In genomic region chr6:142945071-142945445, GRCh38 we compare ENCODE assay signal across 8 cellular contexts. TPM values are rescaled to one million over a fixed set of nuclear protein-coding genes. Genes with fewer than 3 reads are reported as not detected.
A peak's percentile ranks its signal among the peaks of the same experiment; 100 is the strongest.
DNase-seq lines count a peak whose midpoint lies in the region; ATAC-seq, FAIRE-seq and TF ChIP-seq lines count a peak whose summit lies in the region.

Gene HIVEP2 (minus strand): TSS chr6:142945176. CDS start chr6:142774738, 170,438 bp downstream.

- H2BK15ac ChIP-seq in H9 (ENCODE audit: low read depth, low read length) = no peak within 1 kb of the TSS

- no peak within 1 kb of the TSS for H2BK5ac ChIP-seq in H9 (ENCODE audit: insufficient read length, low read length)

- DNase-seq in ELR (ENCODE audit: low read depth) (peak; percentile 92), H9 (peak; percentile 86), NCI-H2107 treated with DMSO at 0.1 percent for 48 hours (lab: John Stamatoyannopoulos, UW; ENCODE audit: unreplicated experiment) (peak; percentile 36), caudate nucleus (lab: John Stamatoyannopoulos, UW) (peak in 60 of 61 donors; percentile 26 to 83 (median 65)), kidney (peak; percentile 97), MV-4-11 (lab: John Stamatoyannopoulos, UW) (no peak)
- peak; percentile 75 to 81 for DNase-seq in stimulated activated CD4-positive, alpha-beta T cell treated with anti-CD3 and anti-CD28 coated beads, Interleukin-1b, Interleukin-23, amount 100 ng/mL, for 1 hour (ENCODE audit: low read depth in 2 of 2)

- H3K23me2 ChIP-seq in H9 (ENCODE audit: insufficient read length, low read depth, low read length, poor library complexity, severe bottlenecking) = peaks cover 22% of the 10 kb centered on the region

- H3K9ac ChIP-seq in H9 (ENCODE audit: extremely low read depth, insufficient read length, low read length) = peak within 1 kb of the TSS; percentile 86
- peak within 1 kb of the TSS; percentile 97 to 100 for H3K9ac ChIP-seq in kidney (ENCODE audit: low read length in 2 of 2)

- peak within 1 kb of the TSS; percentile 95 for H3K18ac ChIP-seq in H9 (ENCODE audit: insufficient read length, low read depth, low read length)

- H3K4me2 ChIP-seq in H9 (ENCODE audit: insufficient read depth, insufficient read length, low read length) = peak within 1 kb of the TSS; percentile 100

- no peak within 1 kb of the TSS for H2AK5ac ChIP-seq in H9 (ENCODE audit: insufficient read length, low read length)

- H3K36me3 Mint-ChIP-seq in H9 (ENCODE audit: insufficient read depth in 1 of 3, low read depth in 3 of 3) = no peaks in the 10 kb centered on the region

- H3K23ac ChIP-seq in H9 (ENCODE audit: insufficient read length, low read depth, low read length) = no peak within 1 kb of the TSS

- no peaks in the 10 kb centered on the region; the same call in 1 of the 2 replicates for H3K4me1 ChIP-seq in H9 (ENCODE audit: insufficient read depth, low read length)
- peaks cover 0 to 16% of the 10 kb centered on the region in 2 donors for H3K4me1 ChIP-seq in kidney (ENCODE audit: control insufficient read depth in 1 of 2, insufficient read depth in 1 of 2, low read depth in 1 of 2, low read length in 2 of 2)

- H4K20me1 ChIP-seq in H9 (ENCODE audit: control insufficient read depth, insufficient read depth, insufficient read length) = no peaks in the 10 kb centered on the region

- H4K8ac ChIP-seq in H9 (replicated peaks; ENCODE audit: insufficient read length, low read depth, low read length) = no peak within 1 kb of the TSS

- WGBS in H9 (ENCODE audit: extremely low coverage, insufficient read length, low lambda C conversion rate) = no CpG with 5 or more reads among the region's 46 CpGs

- intact Hi-C loops in kidney (cut with DNase I) = no loop called here

- H3K36me3 ChIP-seq in kidney (ENCODE audit: control insufficient read depth in 1 of 2, insufficient read depth in 2 of 2, low read length in 2 of 2) = no peaks in the 10 kb centered on the region

- ATAC-seq in activated CD4-positive, CD25-positive, alpha-beta regulatory T cell treated with anti-CD3 and anti-CD28 coated beads, Interleukin-2, amount 50 U/mL, for 24 hours = peak; percentile 47 to 48

- peak within 1 kb of the TSS; percentile 71 for H2BK12ac ChIP-seq in H9 (ENCODE audit: insufficient read length, low read depth, low read length)

- peak within 1 kb of the TSS; percentile 94 for H3K14ac ChIP-seq in H9 (ENCODE audit: insufficient read depth, low read length)

- H3K79me2 ChIP-seq in H9 (ENCODE audit: insufficient read depth, low read length) = peaks cover 2% of the 10 kb centered on the region; the same call in 1 of the 2 replicates

- H3K9me3 ChIP-seq in H9 (ENCODE audit: control insufficient read depth, low read depth, low read length) = no peaks in the 10 kb centered on the region
- no peaks in the 10 kb centered on the region for H3K9me3 ChIP-seq in kidney (ENCODE audit: control insufficient read depth in 1 of 2, low read length in 2 of 2)

- no peak within 1 kb of the TSS for H2BK20ac ChIP-seq in H9 (ENCODE audit: low read depth, low read length, poor library complexity, severe bottlenecking)

- H4K5ac ChIP-seq in H9 (ENCODE audit: insufficient read length, low read depth, low read length) = peak within 1 kb of the TSS; percentile 89

- H3K4me1 Mint-ChIP-seq in H9 = peaks cover 17 to 22% of the 10 kb centered on the region in 2 experiments

- H3K4me3 ChIP-seq in kidney (ENCODE audit: low read length in 2 of 2) = peak within 1 kb of the TSS; percentile 83 to 90

- peak within 1 kb of the TSS; percentile 91 to 100 for H3K4me3 Mint-ChIP-seq in H9

- no peak within 1 kb of the TSS for H3T11ph ChIP-seq in H9 (ENCODE audit: low read length)

- no peaks in the 10 kb centered on the region for H3K27me3 ChIP-seq in H9 (ENCODE audit: insufficient read depth, low read length)

- peaks cover 0 to 2% of the 10 kb centered on the region in 2 experiments; a peak in 2 of 5 replicates for H3K9me3 Mint-ChIP-seq in H9

- TF ChIP-seq CTCF in H9 (conservative IDR thresholded peaks at IDR 0.05) (no peak), kidney (IDR thresholded peaks at IDR 0.05; ENCODE audit: borderline replicate concordance, extremely low read depth, insufficient read depth) (no peak)

- no peak for FAIRE-seq in kidney (lab: Jason Lieb, UNC)

- peak within 1 kb of the TSS; percentile 97 to 99 (median 98) for H3K27ac Mint-ChIP-seq in H9

- H3K27ac ChIP-seq in H9 (ENCODE audit: insufficient read length, low read depth, low read length) (peak within 1 kb of the TSS; percentile 37), caudate nucleus (ENCODE audit: low read depth, low read length) (peak within 1 kb of the TSS; percentile 97), kidney (ENCODE audit: low read depth in 2 of 2, low read length in 2 of 2) (peak within 1 kb of the TSS; percentile 98 to 99)

- no peak within 1 kb of the TSS for H4K91ac ChIP-seq in H9 (ENCODE audit: insufficient read length, low read depth, low read length)

- no peak within 1 kb of the TSS for H3K56ac ChIP-seq in H9 (ENCODE audit: insufficient read length, low read depth, low read length)

- H3K4ac ChIP-seq in H9 (ENCODE audit: low read depth, low read length) = no peak within 1 kb of the TSS; the same call in 1 of the 2 replicates

- H3K27me3 Mint-ChIP-seq in H9 (ENCODE audit: low read depth) = peaks cover 22% of the 10 kb centered on the region

- H2BK120ac ChIP-seq in H9 (ENCODE audit: low read depth, low read length, poor library complexity, severe bottlenecking) = no peak within 1 kb of the TSS

- no peak within 1 kb of the TSS for H2AFZ ChIP-seq in H9 (ENCODE audit: low read length)

- no peaks in the 10 kb centered on the region for H3K79me1 ChIP-seq in H9 (ENCODE audit: insufficient read depth, low read depth, low read length, poor library complexity, severe bottlenecking)

RNA-seq across cellular contexts. Expression of gene HIVEP2, which starts in this region (rescaled TPM):
- 3.6 and 4.2 TPM in 2 replicates for total RNA-seq in H9 (2021)
- 26.0 TPM for total RNA-seq in kidney
- polyA plus RNA-seq in kidney (ENCODE audit: insufficient read depth, low read depth, low replicate concordance) = 2.4 TPM

Comparison
In these comparisons a context has a peak if more than half of its experiments do, and no peak if none do; other contexts are left out.
1. H3K27ac ChIP-seq: peak in every context shown above with its lines; median percentile 98 in kidney; 97 in caudate nucleus; 37 in H9.